ENCODE assay signal across 26 cellular contexts in genomic region chr3:65537109-65537508, GRCh38.
"Had no signal": no experiment of that assay in that cellular context is flagged by ENCODE, and none has a peak within 500 bp of the region (broad histone marks: within the 10 kb centered on the region; RNA-seq: fewer than 3 reads in every experiment).

No MANE protein-coding gene starts in this region.

- H3K9ac ChIP-seq: parathyroid adenoma had no signal

- FAIRE-seq: small intestine, urothelium cell line had no signal

- H3K9me3 ChIP-seq: ovary, psoas muscle, right lobe of liver, sigmoid colon, stomach, thoracic aorta, thyroid gland, tibial nerve, upper lobe of left lung, vagina had no signal

- DNase-seq: nephron progenitor cell; occipital lobe; ovary; posterior cingulate gyrus; psoas muscle; right cardiac atrium; right lobe of liver; sigmoid colon; small intestine; stimulated activated CD4-positive, alpha-beta T cell treated with anti-CD3 and anti-CD28 coated beads, Interleukin-15, amount 100 ng/mL, for 24 hours; stimulated activated CD4-positive, alpha-beta T cell treated with anti-CD3 and anti-CD28 coated beads, Interleukin-2, amount 100 ng/mL, for 24 hours; stimulated activated CD4-positive, alpha-beta T cell treated with anti-CD3 and anti-CD28 coated beads, Interleukin-2, amount 100 ng/mL, for 48 hours; stimulated activated CD4-positive, alpha-beta T cell treated with anti-CD3 and anti-CD28 coated beads, Interleukin-4, amount 100 ng/mL, for 24 hours; stimulated activated naive B cell treated with anti-CD40 and anti-IgM and Interleukin-4, amounts not matched to agents 10 μg/mL and 1 μg/mL and 100 μg/mL, for 72 hours; stimulated activated naive CD4-positive, alpha-beta T cell treated with Interleukin-2 at 50 U/mL for 16 hours; stomach; thyroid gland; trophoblast cell; upper lobe of left lung had no signal

- H3K36me3 ChIP-seq: ovary, right lobe of liver, sigmoid colon, stomach, thoracic aorta, thyroid gland, tibial nerve, upper lobe of left lung, vagina had no signal

- H3K27me3 ChIP-seq: ovary, right lobe of liver, sigmoid colon, stomach, thyroid gland, tibial nerve, upper lobe of left lung, vagina had no signal

- H3K4me3 ChIP-seq: ovary, psoas muscle, right lobe of liver, sigmoid colon, stomach, thoracic aorta, thyroid gland, tibial nerve, upper lobe of left lung, vagina had no signal

- H3K4me1 ChIP-seq: right lobe of liver, thyroid gland, vagina had no signal

- H3K27ac ChIP-seq: ovary, parathyroid adenoma, psoas muscle, right lobe of liver, sigmoid colon, stomach, thoracic aorta, thyroid gland, tibial nerve, upper lobe of left lung, vagina had no signal

- ATAC-seq: natural killer cell treated with Interleukin-12 subunit alpha and Interleukin-12 subunit beta and Interleukin-15 and Interleukin-18, amount 100 ng/mL, for 72 hours; psoas muscle; right cardiac atrium; right lobe of liver; stimulated activated effector memory CD8-positive, alpha-beta T cell treated with anti-CD3 and anti-CD28 coated beads, Interleukin-12 subunit alpha, Interleukin-12 subunit beta, amount 100 ng/mL, for 72 hours; stimulated activated naive B cell treated with anti-CD40 and anti-IgM and Interleukin-4, amounts not matched to agents 10 μg/mL and 1 μg/mL and 100 μg/mL, for 72 hours had no signal

- H2AFZ ChIP-seq: parathyroid adenoma had no signal
